ENCODE assay signal across 13 cellular contexts in the genomic region with DNA sequence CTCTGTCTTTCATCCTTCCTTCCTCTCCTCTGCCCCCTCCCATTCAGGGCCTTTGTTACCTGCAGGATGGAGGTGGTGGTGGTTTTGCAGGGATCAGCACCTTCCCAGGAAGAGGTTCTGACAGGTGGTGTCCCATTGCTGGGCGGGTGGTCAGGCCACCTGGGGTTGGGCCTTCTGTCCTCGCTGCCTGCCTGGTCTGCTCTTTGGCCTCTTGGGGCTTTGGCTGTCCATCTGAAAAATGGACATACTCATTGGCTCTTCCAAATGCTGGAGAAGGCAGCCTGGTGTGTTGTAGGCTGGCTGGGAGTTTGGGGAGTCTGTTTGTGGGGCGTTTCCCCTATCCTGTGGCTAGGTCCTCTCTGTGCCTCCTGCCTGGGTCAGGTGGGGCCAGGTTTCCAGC. TPM values are rescaled to one million over a fixed set of nuclear protein-coding genes. Genes with fewer than 3 reads are reported as not detected.
DNase-seq lines count a peak whose midpoint lies in the region; ATAC-seq and TF ChIP-seq lines count a peak whose summit lies in the region.
"Had no signal": no experiment of that assay in that cellular context is flagged by ENCODE, and none has a peak within 500 bp of the region (broad histone marks: within the 10 kb centered on the region; RNA-seq: fewer than 3 reads in every experiment).

No MANE protein-coding gene starts in this region.

- H3K4me1 ChIP-seq in esophagus (ENCODE audit: control insufficient read depth in 2 of 2, insufficient read depth in 2 of 2, low read length in 1 of 2): peaks cover 43 to 74% of the 10 kb centered on the region in 2 donors
- peaks cover 5 to 85% (median 78%) of the 10 kb centered on the region in 4 donors for H3K4me1 ChIP-seq in tibial artery

- ATAC-seq in natural killer cell (no peak), esophagus mucosa (no peak)
- ATAC-seq: activated T-cell treated with anti-CD3 and anti-CD28 coated beads, Interleukin-2, amount 50 U/mL, for 4 hours had no signal

- H3K4me3 Mint-ChIP-seq in neural crest cell: peak overlapping the region; percentile 79
- no peak overlapping the region for H3K4me3 Mint-ChIP-seq in natural killer cell
- H3K4me3 Mint-ChIP-seq: activated CD4-positive, alpha-beta memory T cell treated with anti-CD3 and anti-CD28 coated beads for 36 hours; activated T-cell treated with anti-CD3 and anti-CD28 coated beads, Interleukin-2, amount 50 U/mL, for 4 hours had no signal

- H3K27me3 ChIP-seq in esophagus (ENCODE audit: control insufficient read depth in 1 of 2, insufficient read depth in 2 of 2, low read length in 2 of 2) (no peaks in the 10 kb centered on the region), tibial artery (no peaks in the 10 kb centered on the region)

- H3K4me1 Mint-ChIP-seq in neural crest cell (peaks cover 39% of the 10 kb centered on the region), natural killer cell (peaks cover 0 to 26% of the 10 kb centered on the region in 2 donors)

- H3K9me3 ChIP-seq in esophagus (ENCODE audit: control insufficient read depth in 2 of 2, insufficient read depth in 1 of 2, low read depth in 1 of 2, low read length in 1 of 2) (no peaks in the 10 kb centered on the region), tibial artery (no peaks in the 10 kb centered on the region)

- intact Hi-C loops in tibial artery (cut with DNase I; ENCODE audit: low total_unique reads): loop anchor here (5.0 kb wide), 1 partner anchor 42 kb away; no protein-coding TSS in a partner anchor
- intact Hi-C loops in natural killer cell (cut with micrococcal nuclease): no loop called here

- WGBS in esophagus, 2 donors: 68 to 80% methylated on average over 3 of the region's 3 CpGs

- H3K36me3 ChIP-seq in esophagus (ENCODE audit: control insufficient read depth in 2 of 2, insufficient read depth in 2 of 2, low read length in 1 of 2) (no peaks in the 10 kb centered on the region), tibial artery (no peaks in the 10 kb centered on the region)

- H3K9me3 Mint-ChIP-seq in neural crest cell (no peaks in the 10 kb centered on the region), natural killer cell (no peaks in the 10 kb centered on the region)
- H3K9me3 Mint-ChIP-seq: activated CD4-positive, alpha-beta memory T cell treated with anti-CD3 and anti-CD28 coated beads for 36 hours; activated T-cell treated with anti-CD3 and anti-CD28 coated beads, Interleukin-2, amount 50 U/mL, for 4 hours had no signal

- H3K27ac ChIP-seq in VCaP: peak overlapping the region; percentile 92; the same call in 1 of the 2 replicates
- peak overlapping the region; percentile 92 to 98 for H3K27ac ChIP-seq in esophagus (ENCODE audit: low read depth in 2 of 2, low read length in 1 of 2)
- peak overlapping the region; percentile 84 to 94 for H3K27ac ChIP-seq in tibial artery

- DNase-seq in neural crest cell (ENCODE audit: low read depth, low spot score) (no peak), tibial artery (no peak), NCI-H2196 (lab: John Stamatoyannopoulos, UW; ENCODE audit: unreplicated experiment) (no peak), iPS-NIHi11 (ENCODE audit: low spot score) (no peak), natural killer cell (no peak)
- DNase-seq: activated CD4-positive, alpha-beta memory T cell treated with anti-CD3 and anti-CD28 coated beads for 36 hours; activated T-cell treated with anti-CD3 and anti-CD28 coated beads, Interleukin-2, amount 50 U/mL, for 4 hours; islet precursor cell; NCI-H1694; NCI-H524 treated with DMSO at 0.1 percent for 48 hours had no signal

- H3K27me3 Mint-ChIP-seq in neural crest cell (ENCODE audit: low read depth) (no peaks in the 10 kb centered on the region), natural killer cell (ENCODE audit: low read depth in 2 of 2) (no peaks in the 10 kb centered on the region)

- H3K36me3 Mint-ChIP-seq in neural crest cell (ENCODE audit: low read depth): no peaks in the 10 kb centered on the region
- no peaks in the 10 kb centered on the region for H3K36me3 Mint-ChIP-seq in natural killer cell
- H3K36me3 Mint-ChIP-seq: activated CD4-positive, alpha-beta memory T cell treated with anti-CD3 and anti-CD28 coated beads for 36 hours had no signal

- TF ChIP-seq CTCF in VCaP (conservative IDR thresholded peaks at IDR 0.05) (no peak), neural crest cell (conservative IDR thresholded peaks at IDR 0.05) (no peak), tibial artery (IDR thresholded peaks at IDR 0.05) (no peak), natural killer cell (IDR thresholded peaks at IDR 0.05) (no peak)

- H3K4me3 ChIP-seq in esophagus (ENCODE audit: low read depth in 1 of 2, low read length in 2 of 2) (no peak overlapping the region), tibial artery (no peak overlapping the region)

- H3K27ac Mint-ChIP-seq in neural crest cell (ENCODE audit: unreplicated experiment) (peak overlapping the region; percentile 69), natural killer cell (no peak overlapping the region)
- H3K27ac Mint-ChIP-seq: activated CD4-positive, alpha-beta memory T cell treated with anti-CD3 and anti-CD28 coated beads for 36 hours had no signal

RNA-seq across cellular contexts. Expression of gene RXRA, which starts 4.3 kb away (rescaled TPM):
- polyA plus RNA-seq in esophagus: 10 to 100 TPM; 31.4 to 63.4 TPM
- total RNA-seq in neural crest cell: 40.0 and 41.2 TPM in 2 replicates
- 10 to 100 TPM; 30.9 to 64.1 (median 42.2) TPM for total RNA-seq in natural killer cell
- 52.4 TPM for total RNA-seq in esophagus mucosa
